In the genomic region with DNA sequence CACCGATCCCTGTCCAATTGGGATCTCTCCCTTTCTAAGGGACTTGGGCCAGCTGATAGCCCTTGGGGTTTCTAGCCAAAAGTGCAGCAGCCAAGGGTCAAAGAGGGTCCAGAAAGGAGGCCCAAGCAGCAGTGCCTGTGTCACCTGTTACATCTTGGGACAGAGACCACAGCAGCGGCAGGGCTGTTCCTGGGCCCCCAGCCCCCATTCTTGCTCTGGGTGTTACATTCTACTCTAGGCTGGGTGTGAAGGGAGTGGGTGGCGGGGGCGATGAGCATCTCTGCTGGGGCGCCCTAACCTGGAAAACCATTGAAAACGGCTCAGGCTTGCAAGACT, we compare ENCODE assay signal across 22 cellular contexts. TPM values are rescaled to one million over a fixed set of nuclear protein-coding genes. Genes with fewer than 3 reads are reported as not detected.
DNase-seq lines count a peak whose midpoint lies in the region; ATAC-seq and TF ChIP-seq lines count a peak whose summit lies in the region.
"Had no signal": no experiment of that assay in that cellular context is flagged by ENCODE, and none has a peak within 500 bp of the region (broad histone marks: within the 10 kb centered on the region; RNA-seq: fewer than 3 reads in every experiment).

No MANE protein-coding gene starts in this region.

- peak overlapping the region; percentile 70 for H3K4me3 ChIP-seq in AG10803 (ENCODE audit: low read length)
- peak overlapping the region; percentile 78 for H3K4me3 ChIP-seq in MG63
- peak overlapping the region; percentile 45 for H3K4me3 ChIP-seq in endodermal cell (ENCODE audit: low read length)
- no peak overlapping the region for H3K4me3 ChIP-seq in trophoblast cell (ENCODE audit: low read depth, low read length)
- H3K4me3 ChIP-seq: A549, lower lobe of right lung had no signal

- no peak overlapping the region for H3K4ac ChIP-seq in trophoblast cell (ENCODE audit: low read depth, low read length)

- H3K9me3 ChIP-seq in MG63 = no peaks in the 10 kb centered on the region
- H3K9me3 ChIP-seq in endodermal cell (ENCODE audit: control insufficient read depth, low read length) = no peaks in the 10 kb centered on the region
- peaks cover 11% of the 10 kb centered on the region for H3K9me3 ChIP-seq in trophoblast cell (ENCODE audit: insufficient read depth, low read depth, low read length)
- H3K9me3 ChIP-seq: A549, lower lobe of right lung, thoracic aorta had no signal

- H2BK5ac ChIP-seq in trophoblast cell (ENCODE audit: low read depth, low read length, poor library complexity) = no peak overlapping the region

- H3K4me1 Mint-ChIP-seq in endodermal cell (peaks cover 43% of the 10 kb centered on the region), osteocyte (ENCODE audit: unreplicated experiment) (peaks cover 37% of the 10 kb centered on the region)

- H3K4me2 ChIP-seq in trophoblast cell (ENCODE audit: low read length) = no peak overlapping the region
- H3K4me2 ChIP-seq: A549 had no signal

- no peak overlapping the region for H2AK5ac ChIP-seq in trophoblast cell (ENCODE audit: low read length)

- H3K27ac Mint-ChIP-seq in endodermal cell (no peak overlapping the region), osteocyte (ENCODE audit: unreplicated experiment) (no peak overlapping the region)
- H3K27ac Mint-ChIP-seq: activated T-helper 17 cell treated with anti-CD3 and anti-CD28 coated beads, Interleukin-2, amount 50 U/mL, for 72 hours had no signal

- H3K79me1 ChIP-seq in trophoblast cell (ENCODE audit: low read length) = no peaks in the 10 kb centered on the region

- H3K36me3 ChIP-seq in MG63 = peaks cover 22% of the 10 kb centered on the region
- no peaks in the 10 kb centered on the region for H3K36me3 ChIP-seq in endodermal cell (ENCODE audit: control insufficient read depth, insufficient read depth, low read length)
- H3K36me3 ChIP-seq in trophoblast cell (ENCODE audit: control insufficient read depth in 1 of 2, insufficient read depth in 2 of 2, low read length in 2 of 2) = no peaks in the 10 kb centered on the region
- H3K36me3 ChIP-seq: lower lobe of right lung, thoracic aorta had no signal

- 4 to 16% methylated on average over 2 to 6 of the region's 6 CpGs for WGBS in endodermal cell (ENCODE audit: insufficient coverage in 1 of 2, insufficient read length in 1 of 2), 2 experiments
- no CpG with 5 or more reads among the region's 6 CpGs for WGBS in trophoblast cell (ENCODE audit: extremely low coverage, insufficient coverage, insufficient read length)

- ATAC-seq in HG03159 (IDR thresholded peaks at IDR 0.05; ENCODE audit: unreplicated experiment) = no peak
- ATAC-seq: A549; activated T-helper 17 cell treated with anti-CD3 and anti-CD28 coated beads, Interleukin-2, amount 50 U/mL, for 72 hours; lower lobe of right lung had no signal

- H3K9ac ChIP-seq in endodermal cell (ENCODE audit: extremely low read depth, low read length, poor library complexity, severe bottlenecking) (no peak overlapping the region), trophoblast cell (ENCODE audit: low read length) (no peak overlapping the region)

- no peaks in the 10 kb centered on the region for H3K4me1 ChIP-seq in endodermal cell (ENCODE audit: control insufficient read depth, insufficient read depth, low read length)
- H3K4me1 ChIP-seq in trophoblast cell (ENCODE audit: control insufficient read depth in 1 of 2, insufficient read depth in 2 of 2, low read length in 2 of 2) = peaks cover 0 to 2% of the 10 kb centered on the region in 2 experiments

- no peaks in the 10 kb centered on the region for H3K79me2 ChIP-seq in trophoblast cell (ENCODE audit: control insufficient read depth, insufficient read depth, low read length, poor library complexity)

- no peak overlapping the region for H4K8ac ChIP-seq in trophoblast cell (ENCODE audit: low read depth, low read length)

- H2BK120ac ChIP-seq in trophoblast cell (ENCODE audit: insufficient read depth, low read length, poor library complexity) = no peak overlapping the region

- no peak overlapping the region for H3K14ac ChIP-seq in trophoblast cell (ENCODE audit: low read length)

- H2BK12ac ChIP-seq in trophoblast cell (ENCODE audit: low read length) = no peak overlapping the region

- no peak overlapping the region for H3K23ac ChIP-seq in trophoblast cell (ENCODE audit: low read length)

- DNase-seq in AG10803 (ENCODE audit: low read depth) (no peak), MG63 (peak; percentile 20), endodermal cell (peak; percentile 73), osteocyte (ENCODE audit: extremely low spot score, unreplicated experiment) (no peak), trophoblast cell (no peak), NCI-H524 treated with DMSO at 0.1 percent for 48 hours (lab: John Stamatoyannopoulos, UW) (no peak), NCI-H446 (lab: John Stamatoyannopoulos, UW) (no peak)
- DNase-seq: activated CD4-positive, alpha-beta T cell treated with anti-CD3 and anti-CD28 coated beads for 1 hour; HCEC 1CT; Karpas-422; lower lobe of right lung; NCI-H1417; NCI-H2171 treated with DMSO at 0.1 percent for 48 hours; NCI-H82; stimulated activated CD4-positive, alpha-beta T cell treated with anti-CD3 and anti-CD28 coated beads, Interleukin-12 subunit alpha, Interleukin-12 subunit beta, amount 100 ng/mL, for 4 hours; T1000 had no signal

- no peak overlapping the region for H4K12ac ChIP-seq in trophoblast cell (ENCODE audit: low read depth, low read length)

- H3K18ac ChIP-seq in trophoblast cell (ENCODE audit: low read length) = no peak overlapping the region

- no peaks in the 10 kb centered on the region for H3K36me3 Mint-ChIP-seq in endodermal cell (ENCODE audit: low read depth)
- peaks cover 1% of the 10 kb centered on the region for H3K36me3 Mint-ChIP-seq in osteocyte (ENCODE audit: unreplicated experiment)

- no peak overlapping the region for H4K91ac ChIP-seq in trophoblast cell (ENCODE audit: low read depth, low read length)

- H2AFZ ChIP-seq in trophoblast cell (ENCODE audit: insufficient read depth, low read length, poor library complexity) = no peak overlapping the region

- H3K27me3 ChIP-seq in MG63 = no peaks in the 10 kb centered on the region
- H3K27me3 ChIP-seq in endodermal cell (ENCODE audit: control insufficient read depth, insufficient read depth, low read length, poor library complexity, severe bottlenecking) = peaks cover 100% of the 10 kb centered on the region
- H3K27me3 ChIP-seq in trophoblast cell (ENCODE audit: insufficient read depth, low read length) = peaks cover 95% of the 10 kb centered on the region

- TF ChIP-seq CTCF in AG10803 (conservative IDR thresholded peaks at IDR 0.05; ENCODE audit: low read length) = no peak
- no peak for TF ChIP-seq CTCF in endodermal cell (conservative IDR thresholded peaks at IDR 0.05)
- TF ChIP-seq CTCF in osteocyte (IDR thresholded peaks at IDR 0.05) = no peak

- H3K4me3 Mint-ChIP-seq in endodermal cell = no peak overlapping the region
- H3K4me3 Mint-ChIP-seq in osteocyte (ENCODE audit: unreplicated experiment) = peak overlapping the region; percentile 61

- H3K27me3 Mint-ChIP-seq in endodermal cell (ENCODE audit: insufficient read depth) (peaks cover 100% of the 10 kb centered on the region), osteocyte (ENCODE audit: unreplicated experiment) (peaks cover 98% of the 10 kb centered on the region)

- H3K9me3 Mint-ChIP-seq in endodermal cell (peaks cover 3% of the 10 kb centered on the region), osteocyte (ENCODE audit: unreplicated experiment) (no peaks in the 10 kb centered on the region)

- H3K27ac ChIP-seq in endodermal cell (ENCODE audit: low read depth, low read length) = peak overlapping the region; percentile 16
- H3K27ac ChIP-seq in trophoblast cell (ENCODE audit: low read depth, low read length) = no peak overlapping the region
- H3K27ac ChIP-seq: A549, lower lobe of right lung had no signal

RNA-seq across cellular contexts. Expression of a gene that starts 1.2 kb away (rescaled TPM):
- total RNA-seq in MG63 (2014; rRNA removed; shearing (Covaris generic); ENCODE audit: low replicate concordance) = 9.4 and 15.2 TPM in 2 replicates
- total RNA-seq in endodermal cell (not detected), osteocyte (2.3 and 2.8 TPM in 2 replicates)
- polyA plus RNA-seq in endodermal cell (2013, experiment 1 of 2) = 89.3 TPM
- polyA plus RNA-seq in endodermal cell (2013, experiment 2 of 2) = 69.3 TPM
- polyA plus RNA-seq in trophoblast cell (2013) = not detected in 2 replicates
- total RNA-seq: activated T-helper 17 cell treated with anti-CD3 and anti-CD28 coated beads, Interleukin-2, amount 50 U/mL, for 72 hours; esophagus mucosa; lower lobe of right lung; thoracic aorta had no signal
- polyA plus RNA-seq: A549, CD14-positive monocyte had no signal

Comparison
In these comparisons a context has a peak if more than half of its experiments do, and no peak if none do; other contexts are left out.
1. DNase-seq: peak in MG63 (single experiment) and endodermal cell (single experiment); none in AG10803 (single experiment), osteocyte (single experiment), trophoblast cell (0 of 2), NCI-H524 treated with DMSO at 0.1 percent for 48 hours (single experiment) and NCI-H446 (0 of 2).